20 cellular contexts compared by ENCODE assay signal in the genomic region with DNA sequence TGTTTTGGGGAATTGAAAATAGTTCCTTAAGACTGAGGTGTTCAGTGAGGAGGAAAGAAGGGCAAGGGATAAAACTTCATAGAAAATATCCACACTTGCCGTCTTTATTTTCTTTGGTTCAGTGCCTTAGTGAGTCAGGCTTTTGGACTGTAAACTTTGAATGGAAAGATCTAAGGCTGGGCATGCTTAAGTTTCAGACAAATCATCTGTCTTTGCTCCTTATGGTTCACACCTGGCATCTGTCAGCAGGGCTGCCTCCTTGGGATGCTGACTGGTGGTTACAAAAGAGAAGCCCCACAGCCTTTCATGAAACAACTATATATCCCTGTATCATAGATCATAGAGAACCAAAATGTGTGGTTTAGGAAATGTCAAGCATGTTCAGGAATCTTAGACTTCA.
A peak's percentile ranks its signal among the peaks of the same experiment; 100 is the strongest.
DNase-seq lines count a peak whose midpoint lies in the region; ATAC-seq and TF ChIP-seq lines count a peak whose summit lies in the region.
"Had no signal": no experiment of that assay in that cellular context is flagged by ENCODE, and none has a peak within 500 bp of the region (broad histone marks: within the 10 kb centered on the region; RNA-seq: fewer than 3 reads in every experiment).

No MANE protein-coding gene starts in this region.

- no peaks in the 10 kb centered on the region for H3K4me1 Mint-ChIP-seq in activated CD4-positive, alpha-beta memory T cell treated with anti-CD3 and anti-CD28 coated beads for 36 hours (ENCODE audit: low read depth)
- H3K4me1 Mint-ChIP-seq: activated naive CD8-positive, alpha-beta T cell treated with anti-CD3 and anti-CD28 coated beads for 36 hours had no signal

- CTCF ChIA-PET in activated CD4-positive, alpha-beta memory T cell treated with anti-CD3 and anti-CD28 coated beads for 36 hours (lab: Charles Lee) = no interaction called here

- peak; percentile 54; the same call in 2 of the 3 replicates for ATAC-seq in RWPE2 (ENCODE audit: low read depth)

- peaks cover 5% of the 10 kb centered on the region for H3K9me3 Mint-ChIP-seq in activated CD4-positive, alpha-beta memory T cell treated with anti-CD3 and anti-CD28 coated beads for 36 hours
- H3K9me3 Mint-ChIP-seq: activated naive CD8-positive, alpha-beta T cell treated with anti-CD3 and anti-CD28 coated beads for 36 hours; activated T-cell treated with anti-CD3 and anti-CD28 coated beads, Interleukin-2, amount 50 U/mL, for 24 hours had no signal

- POLR2A ChIA-PET in activated CD4-positive, alpha-beta memory T cell treated with anti-CD3 and anti-CD28 coated beads for 36 hours (lab: Charles Lee) = no interaction called here

- intact Hi-C loops in posterior vena cava (cut with DNase I) = no loop called here
- intact Hi-C loops in activated CD4-positive, alpha-beta memory T cell treated with anti-CD3 and anti-CD28 coated beads for 36 hours (cut with micrococcal nuclease) = no loop called here

- no peak overlapping the region for H3K27ac ChIP-seq in RWPE2 (ENCODE audit: poor library complexity, severe bottlenecking)
- H3K27ac ChIP-seq: C4-2B, suprapubic skin had no signal

- H3K27me3 Mint-ChIP-seq in activated CD4-positive, alpha-beta memory T cell treated with anti-CD3 and anti-CD28 coated beads for 36 hours = no peaks in the 10 kb centered on the region
- H3K27me3 Mint-ChIP-seq: activated naive CD8-positive, alpha-beta T cell treated with anti-CD3 and anti-CD28 coated beads for 36 hours; activated T-cell treated with anti-CD3 and anti-CD28 coated beads, Interleukin-2, amount 50 U/mL, for 24 hours; progenitor cell of endocrine pancreas had no signal

- H3K27ac Mint-ChIP-seq in activated CD4-positive, alpha-beta memory T cell treated with anti-CD3 and anti-CD28 coated beads for 36 hours = no peak overlapping the region
- H3K27ac Mint-ChIP-seq: activated naive CD8-positive, alpha-beta T cell treated with anti-CD3 and anti-CD28 coated beads for 36 hours; activated T-cell treated with anti-CD3 and anti-CD28 coated beads, Interleukin-2, amount 50 U/mL, for 24 hours; progenitor cell of endocrine pancreas had no signal

- H3K4me3 ChIP-seq in RWPE2 (ENCODE audit: severe bottlenecking) (no peak overlapping the region), epithelial cell of esophagus (ENCODE audit: low read length) (no peak overlapping the region)
- H3K4me3 ChIP-seq: suprapubic skin had no signal

- TF ChIP-seq CTCF in RWPE2 (IDR thresholded peaks at IDR 0.05; ENCODE audit: poor library complexity, severe bottlenecking) (no peak), epithelial cell of esophagus (IDR thresholded peaks at IDR 0.05; ENCODE audit: insufficient read depth, low read depth, low read length, missing control alignments) (no peak)

- no peaks in the 10 kb centered on the region for H3K4me1 ChIP-seq in RWPE2 (ENCODE audit: insufficient read depth, poor library complexity, severe bottlenecking)

- no peaks in the 10 kb centered on the region for H3K36me3 Mint-ChIP-seq in activated CD4-positive, alpha-beta memory T cell treated with anti-CD3 and anti-CD28 coated beads for 36 hours
- H3K36me3 Mint-ChIP-seq: activated naive CD8-positive, alpha-beta T cell treated with anti-CD3 and anti-CD28 coated beads for 36 hours had no signal

- H3K27me3 ChIP-seq in RWPE2 (ENCODE audit: insufficient read depth, poor library complexity, severe bottlenecking) = no peaks in the 10 kb centered on the region
- H3K27me3 ChIP-seq: suprapubic skin had no signal

- no peaks in the 10 kb centered on the region for H3K36me3 ChIP-seq in RWPE2 (ENCODE audit: low read depth)
- H3K36me3 ChIP-seq: suprapubic skin had no signal

- peak; percentile 64 for DNase-seq in Daoy (ENCODE audit: low read depth)
- no peak for DNase-seq in RWPE2 (ENCODE audit: low spot score)
- DNase-seq in epithelial cell of esophagus (ENCODE audit: low read depth) = peak; percentile 82
- peak; percentile 33 for DNase-seq in myocyte (ENCODE audit: low read depth)
- DNase-seq in amygdala (lab: John Stamatoyannopoulos, UW) = no peak
- no peak for DNase-seq in posterior vena cava (ENCODE audit: low spot score)
- no peak for DNase-seq in germinal center (ENCODE audit: low spot score)
- DNase-seq in activated CD4-positive, alpha-beta memory T cell treated with anti-CD3 and anti-CD28 coated beads for 36 hours = no peak
- DNase-seq: activated CD4-positive, alpha-beta T cell treated with anti-CD3 and anti-CD28 coated beads for 48 hours; activated naive CD8-positive, alpha-beta T cell treated with anti-CD3 and anti-CD28 coated beads for 36 hours; activated T-cell treated with anti-CD3 and anti-CD28 coated beads, Interleukin-2, amount 50 U/mL, for 24 hours; head of caudate nucleus; left cardiac atrium; NCI-H2029; NCI-H774; Right ventricle myocardium superior; stimulated activated CD4-positive, alpha-beta T cell treated with anti-CD3 and anti-CD28 coated beads, Interleukin-15, amount 100 ng/mL, for 24 hours had no signal

- H3K9me3 ChIP-seq in RWPE2 (ENCODE audit: severe bottlenecking) = no peaks in the 10 kb centered on the region
- H3K9me3 ChIP-seq: suprapubic skin had no signal

- no peak overlapping the region for H3K4me3 Mint-ChIP-seq in activated CD4-positive, alpha-beta memory T cell treated with anti-CD3 and anti-CD28 coated beads for 36 hours
- H3K4me3 Mint-ChIP-seq: activated naive CD8-positive, alpha-beta T cell treated with anti-CD3 and anti-CD28 coated beads for 36 hours; activated T-cell treated with anti-CD3 and anti-CD28 coated beads, Interleukin-2, amount 50 U/mL, for 24 hours had no signal

Comparison
In these comparisons a context has a peak if more than half of its experiments do, and no peak if none do; other contexts are left out.
1. DNase-seq: peak in Daoy (single experiment), epithelial cell of esophagus (single experiment) and myocyte (single experiment); none in RWPE2 (single experiment), amygdala (0 of 56), posterior vena cava (single experiment), germinal center (single experiment) and activated CD4-positive, alpha-beta memory T cell treated with anti-CD3 and anti-CD28 coated beads for 36 hours (single experiment).